ENCODE assay signal across 11 cellular contexts in genomic region chr15:68210409-68210756, GRCh38. TPM values are rescaled to one million over a fixed set of nuclear protein-coding genes. Genes with fewer than 3 reads are reported as not detected.
DNase-seq lines count a peak whose midpoint lies in the region; ATAC-seq lines count a peak whose summit lies in the region.
"Had no signal": no experiment of that assay in that cellular context is flagged by ENCODE, and none has a peak within 500 bp of the region (broad histone marks: within the 10 kb centered on the region; RNA-seq: fewer than 3 reads in every experiment).

No MANE protein-coding gene starts in this region.

- H3K4me1 Mint-ChIP-seq in activated naive CD4-positive, alpha-beta T cell treated with anti-CD3 and anti-CD28 coated beads, Interleukin-2, amount 10 ng/mL, durations not matched to agents 7 days and 5 days: peaks cover 42% of the 10 kb centered on the region
- H3K4me1 Mint-ChIP-seq in activated naive CD4-positive, alpha-beta T cell treated with anti-CD3 and anti-CD28 coated beads for 36 hours (ENCODE audit: low read depth): peaks cover 27% of the 10 kb centered on the region
- peaks cover 25% of the 10 kb centered on the region for H3K4me1 Mint-ChIP-seq in activated T-helper 2 cell treated with anti-CD3 and anti-CD28 coated beads, Interferon-gamma antibody, Interleukin-2, Interleukin-4, amounts not matched to agents 10 μg/mL and 5 μg/mL and 100 μg/mL, durations not matched to agents 14 hours and 24 hours and 36 hours (ENCODE audit: low read depth)
- peaks cover 19% of the 10 kb centered on the region for H3K4me1 Mint-ChIP-seq in memory B cell

- DNase-seq in activated naive CD4-positive, alpha-beta T cell treated with anti-CD3 and anti-CD28 coated beads, Interleukin-2, amount 10 ng/mL, durations not matched to agents 7 days and 5 days: no peak
- DNase-seq in activated naive CD4-positive, alpha-beta T cell treated with anti-CD3 and anti-CD28 coated beads for 36 hours: no peak
- DNase-seq in activated T-helper 2 cell treated with anti-CD3 and anti-CD28 coated beads, Interferon-gamma antibody, Interleukin-2, Interleukin-4, amounts not matched to agents 10 μg/mL and 5 μg/mL and 100 μg/mL, durations not matched to agents 14 hours and 24 hours and 36 hours (ENCODE audit: low spot score): no peak
- DNase-seq in memory B cell (ENCODE audit: low spot score in 2 of 2): no peak
- no peak for DNase-seq in NCI-H2227 treated with DMSO at 0.1 percent for 48 hours (lab: John Stamatoyannopoulos, UW)
- DNase-seq in ureter (ENCODE audit: low spot score): no peak

- H3K27ac ChIP-seq in temporal lobe (ENCODE audit: low read depth, low read length): peak overlapping the region; percentile 50
- H3K27ac ChIP-seq: SJCRH30 had no signal

- H3K27me3 Mint-ChIP-seq in activated naive CD4-positive, alpha-beta T cell treated with anti-CD3 and anti-CD28 coated beads, Interleukin-2, amount 10 ng/mL, durations not matched to agents 7 days and 5 days: no peaks in the 10 kb centered on the region
- H3K27me3 Mint-ChIP-seq in activated naive CD4-positive, alpha-beta T cell treated with anti-CD3 and anti-CD28 coated beads for 36 hours (ENCODE audit: low read depth): no peaks in the 10 kb centered on the region
- no peaks in the 10 kb centered on the region for H3K27me3 Mint-ChIP-seq in activated T-helper 2 cell treated with anti-CD3 and anti-CD28 coated beads, Interferon-gamma antibody, Interleukin-2, Interleukin-4, amounts not matched to agents 10 μg/mL and 5 μg/mL and 100 μg/mL, durations not matched to agents 14 hours and 24 hours and 36 hours (ENCODE audit: low read depth)
- H3K27me3 Mint-ChIP-seq in memory B cell: no peaks in the 10 kb centered on the region
- H3K27me3 Mint-ChIP-seq: central memory CD8-positive, alpha-beta T cell; natural killer cell treated with Interleukin-12 subunit alpha and Interleukin-12 subunit beta and Interleukin-15 and Interleukin-18, amount 100 ng/mL, for 72 hours had no signal

- CTCF ChIA-PET in activated naive CD4-positive, alpha-beta T cell treated with anti-CD3 and anti-CD28 coated beads, Interleukin-2, amount 10 ng/mL, durations not matched to agents 7 days and 5 days (lab: Charles Lee): interaction anchor here (0.9 to 2.7 kb wide), 6 partner anchors 10 to 348 kb away, joined by 3 to 17 read pairs (median 3); partner anchors contain the start of gene PIAS1
- CTCF ChIA-PET in activated naive CD4-positive, alpha-beta T cell treated with anti-CD3 and anti-CD28 coated beads for 36 hours (lab: Charles Lee): interaction anchor here (0.6 to 1.6 kb wide), 4 partner anchors 11 to 346 kb away, joined by 3 to 4 read pairs (median 3); no protein-coding TSS in a partner anchor

- H3K36me3 Mint-ChIP-seq in activated naive CD4-positive, alpha-beta T cell treated with anti-CD3 and anti-CD28 coated beads, Interleukin-2, amount 10 ng/mL, durations not matched to agents 7 days and 5 days: peaks cover 8% of the 10 kb centered on the region
- H3K36me3 Mint-ChIP-seq in activated naive CD4-positive, alpha-beta T cell treated with anti-CD3 and anti-CD28 coated beads for 36 hours (ENCODE audit: low read depth): peaks cover 22% of the 10 kb centered on the region
- peaks cover 19% of the 10 kb centered on the region for H3K36me3 Mint-ChIP-seq in activated T-helper 2 cell treated with anti-CD3 and anti-CD28 coated beads, Interferon-gamma antibody, Interleukin-2, Interleukin-4, amounts not matched to agents 10 μg/mL and 5 μg/mL and 100 μg/mL, durations not matched to agents 14 hours and 24 hours and 36 hours (ENCODE audit: low read depth)
- H3K36me3 Mint-ChIP-seq in memory B cell: peaks cover 4% of the 10 kb centered on the region
- H3K36me3 Mint-ChIP-seq: natural killer cell treated with Interleukin-12 subunit alpha and Interleukin-12 subunit beta and Interleukin-15 and Interleukin-18, amount 100 ng/mL, for 72 hours had no signal

- intact Hi-C loops in activated naive CD4-positive, alpha-beta T cell treated with anti-CD3 and anti-CD28 coated beads for 36 hours (cut with micrococcal nuclease): loop anchor here (1.0 kb wide), 1 partner anchor 347 kb away; no protein-coding TSS in a partner anchor
- intact Hi-C loops in activated T-helper 2 cell treated with anti-CD3 and anti-CD28 coated beads, Interferon-gamma antibody, Interleukin-2, Interleukin-4, amounts not matched to agents 10 μg/mL and 5 μg/mL and 100 μg/mL, durations not matched to agents 14 hours and 24 hours and 36 hours (cut with micrococcal nuclease): loop anchor here (2.0 kb wide), 1 partner anchor 348 kb away; no protein-coding TSS in a partner anchor

- peak overlapping the region; percentile 88 for H3K27ac Mint-ChIP-seq in activated naive CD4-positive, alpha-beta T cell treated with anti-CD3 and anti-CD28 coated beads, Interleukin-2, amount 10 ng/mL, durations not matched to agents 7 days and 5 days
- H3K27ac Mint-ChIP-seq in activated naive CD4-positive, alpha-beta T cell treated with anti-CD3 and anti-CD28 coated beads for 36 hours: no peak overlapping the region
- H3K27ac Mint-ChIP-seq in activated T-helper 2 cell treated with anti-CD3 and anti-CD28 coated beads, Interferon-gamma antibody, Interleukin-2, Interleukin-4, amounts not matched to agents 10 μg/mL and 5 μg/mL and 100 μg/mL, durations not matched to agents 14 hours and 24 hours and 36 hours: peak overlapping the region; percentile 64
- H3K27ac Mint-ChIP-seq in memory B cell: peak overlapping the region; percentile 55
- H3K27ac Mint-ChIP-seq: natural killer cell treated with Interleukin-12 subunit alpha and Interleukin-12 subunit beta and Interleukin-15 and Interleukin-18, amount 100 ng/mL, for 72 hours had no signal

- ATAC-seq in memory B cell (ENCODE audit: low read depth) (no peak), GM19328 (IDR thresholded peaks at IDR 0.05; ENCODE audit: unreplicated experiment) (no peak)

- H3K9me3 Mint-ChIP-seq in activated naive CD4-positive, alpha-beta T cell treated with anti-CD3 and anti-CD28 coated beads, Interleukin-2, amount 10 ng/mL, durations not matched to agents 7 days and 5 days: no peaks in the 10 kb centered on the region
- H3K9me3 Mint-ChIP-seq in activated naive CD4-positive, alpha-beta T cell treated with anti-CD3 and anti-CD28 coated beads for 36 hours: no peaks in the 10 kb centered on the region
- H3K9me3 Mint-ChIP-seq in activated T-helper 2 cell treated with anti-CD3 and anti-CD28 coated beads, Interferon-gamma antibody, Interleukin-2, Interleukin-4, amounts not matched to agents 10 μg/mL and 5 μg/mL and 100 μg/mL, durations not matched to agents 14 hours and 24 hours and 36 hours: no peaks in the 10 kb centered on the region
- no peaks in the 10 kb centered on the region for H3K9me3 Mint-ChIP-seq in memory B cell
- H3K9me3 Mint-ChIP-seq: central memory CD8-positive, alpha-beta T cell; natural killer cell treated with Interleukin-12 subunit alpha and Interleukin-12 subunit beta and Interleukin-15 and Interleukin-18, amount 100 ng/mL, for 72 hours had no signal

- no peak overlapping the region for H3K4me3 Mint-ChIP-seq in activated naive CD4-positive, alpha-beta T cell treated with anti-CD3 and anti-CD28 coated beads, Interleukin-2, amount 10 ng/mL, durations not matched to agents 7 days and 5 days
- no peak overlapping the region for H3K4me3 Mint-ChIP-seq in activated naive CD4-positive, alpha-beta T cell treated with anti-CD3 and anti-CD28 coated beads for 36 hours
- H3K4me3 Mint-ChIP-seq in activated T-helper 2 cell treated with anti-CD3 and anti-CD28 coated beads, Interferon-gamma antibody, Interleukin-2, Interleukin-4, amounts not matched to agents 10 μg/mL and 5 μg/mL and 100 μg/mL, durations not matched to agents 14 hours and 24 hours and 36 hours (ENCODE audit: low read depth): no peak overlapping the region
- no peak overlapping the region for H3K4me3 Mint-ChIP-seq in memory B cell
- H3K4me3 Mint-ChIP-seq: central memory CD8-positive, alpha-beta T cell; natural killer cell treated with Interleukin-12 subunit alpha and Interleukin-12 subunit beta and Interleukin-15 and Interleukin-18, amount 100 ng/mL, for 72 hours had no signal

RNA-seq across cellular contexts. Expression of gene CALML4, which starts 5.3 kb away (rescaled TPM):
- total RNA-seq in activated naive CD4-positive, alpha-beta T cell treated with anti-CD3 and anti-CD28 coated beads for 36 hours: 10 to 100 TPM in 1 of 2 experiments, 1 to 10 TPM in 1; 8.5 to 11.4 TPM
- 11.9 and 12.1 TPM in 2 replicates for total RNA-seq in activated T-helper 2 cell treated with anti-CD3 and anti-CD28 coated beads, Interferon-gamma antibody, Interleukin-2, Interleukin-4, amounts not matched to agents 10 μg/mL and 5 μg/mL and 100 μg/mL, durations not matched to agents 14 hours and 24 hours and 36 hours
- total RNA-seq in temporal lobe: 2.5 TPM
- total RNA-seq in ureter: 6.3 TPM

RNA-seq across cellular contexts. Expression of gene CLN6, which starts 19.1 kb away (rescaled TPM):
- total RNA-seq in activated naive CD4-positive, alpha-beta T cell treated with anti-CD3 and anti-CD28 coated beads for 36 hours: 10 to 100 TPM; 30.5 to 34.2 TPM
- 82.4 and 84.9 TPM in 2 replicates for total RNA-seq in activated T-helper 2 cell treated with anti-CD3 and anti-CD28 coated beads, Interferon-gamma antibody, Interleukin-2, Interleukin-4, amounts not matched to agents 10 μg/mL and 5 μg/mL and 100 μg/mL, durations not matched to agents 14 hours and 24 hours and 36 hours
- 2.7 TPM for total RNA-seq in temporal lobe
- 45.3 TPM for total RNA-seq in ureter
